In genomic region chr22:49427941-49428340, GRCh38 we compare ENCODE assay signal across 30 cellular contexts.
"Had no signal": no experiment of that assay in that cellular context is flagged by ENCODE, and none has a peak within 500 bp of the region (broad histone marks: within the 10 kb centered on the region; RNA-seq: fewer than 3 reads in every experiment).

No MANE protein-coding gene starts in this region.

- H3K9me3 Mint-ChIP-seq: activated B cell treated with CpG ODN at 0.5 μM for 24 hours; activated CD8-positive, alpha-beta T cell treated with anti-CD3 and anti-CD28 coated beads for 36 hours; activated naive CD4-positive, alpha-beta T cell treated with anti-CD3 and anti-CD28 coated beads for 36 hours; activated naive CD4-positive, alpha-beta T cell treated with anti-CD3 and anti-CD28 coated beads, Interleukin-2, amount 50 U/mL, for 24 hours; activated naive CD8-positive, alpha-beta T cell treated with anti-CD3 and anti-CD28 coated beads for 36 hours; activated naive CD8-positive, alpha-beta T cell treated with anti-CD3 and anti-CD28 coated beads, Interleukin-2, amount 50 U/mL, for 24 hours; activated T-cell treated with anti-CD3 and anti-CD28 coated beads, Interleukin-2, amount 50 U/mL, for 24 hours; activated T-cell treated with anti-CD3 and anti-CD28 coated beads, Interleukin-2, amount 50 U/mL, for 72 hours; T-helper 2 cell treated with Interferon-gamma antibody and Interleukin-4, amounts not matched to agents 5 μg/mL and 100 μg/mL, for 36 hours had no signal

- ATAC-seq: activated CD4-positive, CD25-positive, alpha-beta regulatory T cell treated with anti-CD3 and anti-CD28 coated beads, Interleukin-2, amount 50 U/mL, for 24 hours; activated CD8-positive, alpha-beta T cell treated with anti-CD3 and anti-CD28 coated beads for 36 hours; activated naive CD8-positive, alpha-beta T cell treated with anti-CD3 and anti-CD28 coated beads, Interleukin-2, amount 50 U/mL, for 24 hours; activated T-cell treated with anti-CD3 and anti-CD28 coated beads, Interleukin-2, amount 50 U/mL, for 72 hours; body of pancreas; gastroesophageal sphincter; T-helper 17 cell had no signal

- H3K27ac Mint-ChIP-seq: activated B cell treated with CpG ODN at 0.5 μM for 24 hours; activated CD8-positive, alpha-beta T cell treated with anti-CD3 and anti-CD28 coated beads for 36 hours; activated naive CD4-positive, alpha-beta T cell treated with anti-CD3 and anti-CD28 coated beads for 36 hours; activated naive CD4-positive, alpha-beta T cell treated with anti-CD3 and anti-CD28 coated beads, Interleukin-2, amount 50 U/mL, for 24 hours; activated naive CD8-positive, alpha-beta T cell treated with anti-CD3 and anti-CD28 coated beads for 36 hours; activated naive CD8-positive, alpha-beta T cell treated with anti-CD3 and anti-CD28 coated beads, Interleukin-2, amount 50 U/mL, for 24 hours; activated T-cell treated with anti-CD3 and anti-CD28 coated beads, Interleukin-2, amount 50 U/mL, for 24 hours; activated T-cell treated with anti-CD3 and anti-CD28 coated beads, Interleukin-2, amount 50 U/mL, for 72 hours; T-helper 17 cell; T-helper 2 cell treated with Interferon-gamma antibody and Interleukin-4, amounts not matched to agents 5 μg/mL and 100 μg/mL, for 36 hours had no signal

- H3K27me3 Mint-ChIP-seq: activated T-cell treated with anti-CD3 and anti-CD28 coated beads, Interleukin-2, amount 50 U/mL, for 24 hours; T-helper 17 cell had no signal

- H3K4me1 Mint-ChIP-seq: activated B cell treated with CpG ODN at 0.5 μM for 24 hours; activated naive CD4-positive, alpha-beta T cell treated with anti-CD3 and anti-CD28 coated beads, Interleukin-2, amount 50 U/mL, for 24 hours; activated naive CD8-positive, alpha-beta T cell treated with anti-CD3 and anti-CD28 coated beads for 36 hours; activated naive CD8-positive, alpha-beta T cell treated with anti-CD3 and anti-CD28 coated beads, Interleukin-2, amount 50 U/mL, for 24 hours; T-helper 17 cell had no signal

- DNase-seq: activated B cell treated with CpG ODN at 0.5 μM for 24 hours; activated CD4-positive, alpha-beta T cell treated with anti-CD3 and anti-CD28 coated beads for 48 hours; activated CD4-positive, alpha-beta T cell treated with anti-CD3 and anti-CD28 coated beads, Interleukin-2, amount 50 U/mL, for 1 hour; activated CD4-positive, alpha-beta T cell treated with anti-CD3 and anti-CD28 coated beads, Interleukin-2, amount 50 U/mL, for 48 hours; activated CD8-positive, alpha-beta memory T cell treated with anti-CD3 and anti-CD28 coated beads for 24 hours; activated CD8-positive, alpha-beta memory T cell treated with anti-CD3 and anti-CD28 coated beads, Interleukin-2, amount 50 U/mL, for 4 hours; activated CD8-positive, alpha-beta T cell treated with anti-CD3 and anti-CD28 coated beads for 36 hours; activated naive CD4-positive, alpha-beta T cell treated with anti-CD3 and anti-CD28 coated beads for 36 hours; activated naive CD8-positive, alpha-beta T cell treated with anti-CD3 and anti-CD28 coated beads for 36 hours; activated naive CD8-positive, alpha-beta T cell treated with anti-CD3 and anti-CD28 coated beads, Interleukin-2, amount 50 U/mL, for 24 hours; activated T-cell treated with anti-CD3 and anti-CD28 coated beads for 4 hours; activated T-cell treated with anti-CD3 and anti-CD28 coated beads, Interleukin-2, amount 50 U/mL, for 24 hours; activated T-cell treated with anti-CD3 and anti-CD28 coated beads, Interleukin-2, amount 50 U/mL, for 72 hours; amygdala; aorta; body of pancreas; caudate nucleus; cortex of kidney; dermis blood vessel endothelial cell; effector CD8-positive, alpha-beta T cell; esophagus squamous epithelium; foreskin melanocyte; T-helper 1 cell; T-helper 17 cell; T1000; WERI-Rb-1 had no signal

- H3K36me3 Mint-ChIP-seq: activated naive CD4-positive, alpha-beta T cell treated with anti-CD3 and anti-CD28 coated beads, Interleukin-2, amount 50 U/mL, for 24 hours; activated naive CD8-positive, alpha-beta T cell treated with anti-CD3 and anti-CD28 coated beads for 36 hours had no signal

- H3K4me3 Mint-ChIP-seq: activated B cell treated with CpG ODN at 0.5 μM for 24 hours; activated CD8-positive, alpha-beta T cell treated with anti-CD3 and anti-CD28 coated beads for 36 hours; activated naive CD4-positive, alpha-beta T cell treated with anti-CD3 and anti-CD28 coated beads for 36 hours; activated naive CD4-positive, alpha-beta T cell treated with anti-CD3 and anti-CD28 coated beads, Interleukin-2, amount 50 U/mL, for 24 hours; activated naive CD8-positive, alpha-beta T cell treated with anti-CD3 and anti-CD28 coated beads for 36 hours; activated naive CD8-positive, alpha-beta T cell treated with anti-CD3 and anti-CD28 coated beads, Interleukin-2, amount 50 U/mL, for 24 hours; activated T-cell treated with anti-CD3 and anti-CD28 coated beads, Interleukin-2, amount 50 U/mL, for 24 hours; activated T-cell treated with anti-CD3 and anti-CD28 coated beads, Interleukin-2, amount 50 U/mL, for 72 hours; T-helper 17 cell; T-helper 2 cell treated with Interferon-gamma antibody and Interleukin-4, amounts not matched to agents 5 μg/mL and 100 μg/mL, for 36 hours had no signal
